Comparison of ENCODE assay signal across 16 cellular contexts in genomic region chr9:136361757-136362449, GRCh38. TPM values are rescaled to one million over a fixed set of nuclear protein-coding genes. Genes with fewer than 3 reads are reported as not detected.
A peak's percentile ranks its signal among the peaks of the same experiment; 100 is the strongest.
DNase-seq lines count a peak whose midpoint lies in the region; ATAC-seq and TF ChIP-seq lines count a peak whose summit lies in the region.
"Had no signal": no experiment of that assay in that cellular context is flagged by ENCODE, and none has a peak within 500 bp of the region (broad histone marks: within the 10 kb centered on the region; RNA-seq: fewer than 3 reads in every experiment).

No MANE protein-coding gene starts in this region.

- 89 to 95% (median 92%) methylated on average over 17 to 26 of the region's 26 CpGs for WGBS in spleen, 5 donors
- no CpG with 5 or more reads among the region's 26 CpGs for WGBS in mesendoderm (ENCODE audit: extremely low coverage, insufficient coverage, low lambda C conversion rate)

- intact Hi-C loops in activated B cell treated with CpG ODN at 0.5 μM for 24 hours (cut with micrococcal nuclease) = loop anchor here (2.0 to 5.0 kb wide), 4 partner anchors 19 to 177 kb away; partner anchors contain the start of genes GPSM1 and INPP5E
- intact Hi-C loops in spleen (cut with DNase I; ENCODE audit: low total_unique reads) = no loop called here

- no peak for TF ChIP-seq POLR2A in spleen (IDR thresholded peaks at IDR 0.05)

- H3K27me3 Mint-ChIP-seq in activated B cell treated with CpG ODN at 0.5 μM for 24 hours = no peaks in the 10 kb centered on the region
- H3K27me3 Mint-ChIP-seq: stimulated activated memory B cell treated with anti-CD40 and anti-IgM and Interleukin-4, amounts not matched to agents 10 μg/mL and 1 μg/mL and 100 μg/mL, for 72 hours had no signal

- H2BK5ac ChIP-seq in mesendoderm (ENCODE audit: low read length) = no peak overlapping the region

- CTCF ChIA-PET in activated B cell treated with CpG ODN at 0.5 μM for 24 hours (lab: Charles Lee) = no interaction called here
- CTCF ChIA-PET in HEK293T (lab: Yijun Ruan, JAX) = no interaction called here

- H3K4me3 ChIP-seq in right atrium auricular region = no peak overlapping the region
- no peak overlapping the region for H3K4me3 ChIP-seq in spleen
- no peak overlapping the region for H3K4me3 ChIP-seq in mesendoderm (ENCODE audit: low read length)

- no peaks in the 10 kb centered on the region for H3K9me3 ChIP-seq in right atrium auricular region
- no peaks in the 10 kb centered on the region for H3K9me3 ChIP-seq in spleen

- no peak overlapping the region for H3K23ac ChIP-seq in mesendoderm (ENCODE audit: low read length)

- peaks cover 0 to 41% of the 10 kb centered on the region in 2 donors for H3K4me1 ChIP-seq in right atrium auricular region
- peaks cover 5 to 64% (median 37%) of the 10 kb centered on the region in 6 donors for H3K4me1 ChIP-seq in spleen
- H3K4me1 ChIP-seq in mesendoderm (ENCODE audit: control insufficient read depth, low read depth, low read length) = peaks cover 2% of the 10 kb centered on the region

- H3K27me3 ChIP-seq in right atrium auricular region (no peaks in the 10 kb centered on the region), spleen (replicated peaks in 1 of 7) (peaks cover 0 to 9% (median 0%) of the 10 kb centered on the region in 7 donors), mesendoderm (ENCODE audit: insufficient read depth, low read length, poor library complexity) (no peaks in the 10 kb centered on the region)

- peak overlapping the region; percentile 53 for H3K27ac Mint-ChIP-seq in activated B cell treated with CpG ODN at 0.5 μM for 24 hours

- no peak overlapping the region for H4K8ac ChIP-seq in mesendoderm (ENCODE audit: low read depth, low read length)

- H3K36me3 Mint-ChIP-seq in activated B cell treated with CpG ODN at 0.5 μM for 24 hours (ENCODE audit: low read depth) = peaks cover 20% of the 10 kb centered on the region

- DNase-seq in EH (ENCODE audit: low read depth) = peak; percentile 43
- no peak for DNase-seq in activated B cell treated with CpG ODN at 0.5 μM for 24 hours
- DNase-seq in right atrium auricular region (ENCODE audit: low spot score) = no peak
- no peak for DNase-seq in spleen
- DNase-seq in mesendoderm = no peak
- no peak for DNase-seq in NCI-H226
- DNase-seq in NCI-H1092 treated with DMSO at 0.1 percent for 48 hours (lab: John Stamatoyannopoulos, UW) = no peak
- no peak for DNase-seq in HEK293T (ENCODE audit: extremely low spot score)
- DNase-seq: activated CD4-positive, CD25-positive, alpha-beta regulatory T cell; activated CD8-positive, alpha-beta memory T cell treated with anti-CD3 and anti-CD28 coated beads, Interleukin-2, amount 50 U/mL, for 4 hours; COR-L47; GDM1; NCI-H2227 treated with DMSO at 0.1 percent for 48 hours; stimulated activated CD4-positive, alpha-beta T cell treated with anti-CD3 and anti-CD28 coated beads, Interleukin-4, amount 100 ng/mL, for 4 hours had no signal

- H2BK15ac ChIP-seq in mesendoderm (replicated peaks; ENCODE audit: low read depth) = no peak overlapping the region

- H2AK5ac ChIP-seq in mesendoderm (ENCODE audit: low read length) = no peak overlapping the region

- no peak overlapping the region for H2BK120ac ChIP-seq in mesendoderm (ENCODE audit: low read depth, low read length)

- H3K36me3 ChIP-seq in right atrium auricular region = peaks cover 10% of the 10 kb centered on the region
- peaks cover 0 to 62% (median 13%) of the 10 kb centered on the region in 6 donors for H3K36me3 ChIP-seq in spleen
- H3K36me3 ChIP-seq in mesendoderm (ENCODE audit: control insufficient read depth, insufficient read depth, low read length) = no peaks in the 10 kb centered on the region

- peaks cover 3% of the 10 kb centered on the region for H3K79me1 ChIP-seq in mesendoderm (ENCODE audit: low read length)

- H3K27ac ChIP-seq in right atrium auricular region (peak overlapping the region; percentile 27 to 83), spleen (peak overlapping the region in 5 of 8 donors; percentile 54 to 99 (median 98)), mesendoderm (ENCODE audit: low read depth, low read length) (no peak overlapping the region)
- H3K27ac ChIP-seq: SK-N-MC had no signal

- H3K56ac ChIP-seq in mesendoderm (ENCODE audit: low read length) = no peak overlapping the region

- no peak overlapping the region for H3K18ac ChIP-seq in mesendoderm (ENCODE audit: low read length)

- H3K4me3 Mint-ChIP-seq in activated B cell treated with CpG ODN at 0.5 μM for 24 hours = no peak overlapping the region

- H3K4ac ChIP-seq in mesendoderm (ENCODE audit: low read depth, low read length) = no peak overlapping the region

- H4K5ac ChIP-seq in mesendoderm (ENCODE audit: low read length) = no peak overlapping the region

- no peak overlapping the region for H3K4me2 ChIP-seq in mesendoderm (ENCODE audit: low read length)

- POLR2A ChIA-PET in activated B cell treated with CpG ODN at 0.5 μM for 24 hours (lab: Charles Lee) = interaction anchor here (2.4 kb wide), 1 partner anchor 48 kb away, joined by 19 read pairs; the partner anchor contains the start of genes ENTR1 and PMPCA
- POLR2A ChIA-PET in HEK293T (lab: Yijun Ruan, JAX) = interaction anchor here (1.9 to 2.3 kb wide), 2 partner anchors 11 to 33 kb away, joined by 8 to 10 read pairs; partner anchors contain the start of gene CARD9

- no peaks in the 10 kb centered on the region for H3K79me2 ChIP-seq in mesendoderm (ENCODE audit: control insufficient read depth, insufficient read depth, low read length)

- no peak for ATAC-seq in activated B cell treated with CpG ODN at 0.5 μM for 24 hours (ENCODE audit: low read depth)
- ATAC-seq: stimulated activated memory B cell treated with anti-CD40 and anti-IgM and Interleukin-4, amounts not matched to agents 10 μg/mL and 1 μg/mL and 100 μg/mL, for 72 hours had no signal

- TF ChIP-seq CTCF in activated B cell treated with CpG ODN at 0.5 μM for 24 hours (IDR thresholded peaks at IDR 0.05) (no peak), right atrium auricular region (IDR thresholded peaks at IDR 0.05) (no peak), spleen (IDR thresholded peaks at IDR 0.05 in 8 of 11, conservative IDR thresholded peaks at IDR 0.05 in 3 of 11) (no peak)

- H3K9me3 Mint-ChIP-seq in activated B cell treated with CpG ODN at 0.5 μM for 24 hours = no peaks in the 10 kb centered on the region
- H3K9me3 Mint-ChIP-seq: stimulated activated memory B cell treated with anti-CD40 and anti-IgM and Interleukin-4, amounts not matched to agents 10 μg/mL and 1 μg/mL and 100 μg/mL, for 72 hours had no signal

- no peak overlapping the region for H3K9ac ChIP-seq in mesendoderm (ENCODE audit: low read length)

- H3K4me1 Mint-ChIP-seq in activated B cell treated with CpG ODN at 0.5 μM for 24 hours = peaks cover 9% of the 10 kb centered on the region

TF ChIP-seq in HEK293T, 16 proteins besides CTCF, POLR2A, EP300 and RAD21 (continues in another document):
- TF ChIP-seq FOXM1 (IDR thresholded peaks at IDR 0.05; ENCODE audit: borderline replicate concordance) (no peak), BHLHE40 (IDR thresholded peaks at IDR 0.05; ENCODE audit: borderline replicate concordance) (no peak), ZNF384 (IDR thresholded peaks at IDR 0.05) (no peak), PKNOX1 (IDR thresholded peaks at IDR 0.05) (no peak), FOXK2 (IDR thresholded peaks at IDR 0.05) (no peak), LEF1 (IDR thresholded peaks at IDR 0.05; ENCODE audit: borderline replicate concordance) (no peak), SP1 (IDR thresholded peaks at IDR 0.05) (no peak), HDGF (IDR thresholded peaks at IDR 0.05; ENCODE audit: borderline replicate concordance) (no peak), NFRKB (IDR thresholded peaks at IDR 0.05) (no peak), ARNT (IDR thresholded peaks at IDR 0.05) (no peak), L3MBTL2 (conservative IDR thresholded peaks at IDR 0.05) (no peak), FOXA1 (IDR thresholded peaks at IDR 0.05) (no peak), SUZ12 (IDR thresholded peaks at IDR 0.05) (no peak)

RNA-seq across cellular contexts. Expression of gene DNLZ, which starts 1.6 kb away (rescaled TPM):
- 27.1 and 28.9 TPM in 2 replicates for total RNA-seq in activated B cell treated with CpG ODN at 0.5 μM for 24 hours
- total RNA-seq in right atrium auricular region = 10 to 100 TPM; 15.4 to 36.6 TPM
- total RNA-seq in spleen = 10 to 100 TPM; 15.8 to 29.8 (median 22.7) TPM
- 10 to 100 TPM; 20.5 to 24.0 (median 22.0) TPM for polyA plus RNA-seq in spleen
- 18.9 TPM for polyA plus RNA-seq in mesendoderm (2013, experiment 1 of 2)
- polyA plus RNA-seq in mesendoderm (2013, experiment 2 of 2) = 19.7 TPM

RNA-seq across cellular contexts. Expression of gene CARD9, which starts 11.6 kb away (rescaled TPM):
- total RNA-seq in activated B cell treated with CpG ODN at 0.5 μM for 24 hours (0.83 and 0.89 TPM in 2 replicates), right atrium auricular region (1 to 10 TPM in 1 of 2 donors, under 1 TPM in 1; 0.15 to 1.1 TPM), spleen (10 to 100 TPM; 11.6 to 25.5 (median 19.5) TPM)
- polyA plus RNA-seq in spleen = 10 to 100 TPM in 2 of 3 donors, 1 to 10 TPM in 1; 5.7 to 17.3 (median 16.1) TPM
- 0.29 TPM for polyA plus RNA-seq in mesendoderm (2013, experiment 1 of 2)
- polyA plus RNA-seq in mesendoderm (2013, experiment 2 of 2) = 0.20 TPM

RNA-seq across cellular contexts. Expression of gene GPSM1, which starts 34.6 kb away (rescaled TPM):
- total RNA-seq in activated B cell treated with CpG ODN at 0.5 μM for 24 hours = 1.9 and 2.6 TPM in 2 replicates
- total RNA-seq in right atrium auricular region = 10 to 100 TPM; 39.4 to 44.5 TPM
- total RNA-seq in spleen = 10 to 100 TPM in 5 of 7 donors, 1 to 10 TPM in 2; 9.5 to 27.9 (median 14.3) TPM
- 10 to 100 TPM in 1 of 3 donors, 1 to 10 TPM in 2; 4.5 to 20.5 (median 9.3) TPM for polyA plus RNA-seq in spleen
- polyA plus RNA-seq in mesendoderm (2013, experiment 1 of 2) = 8.2 TPM
- polyA plus RNA-seq in mesendoderm (2013, experiment 2 of 2) = 8.6 TPM

RNA-seq across cellular contexts. Expression of gene SNAPC4, which starts 38.1 kb away (rescaled TPM):
- total RNA-seq in activated B cell treated with CpG ODN at 0.5 μM for 24 hours = 20.0 and 22.2 TPM in 2 replicates
- 1 to 10 TPM; 2.5 to 4.4 TPM for total RNA-seq in right atrium auricular region
- 10 to 100 TPM in 4 of 7 donors, 1 to 10 TPM in 3; 6.4 to 14.5 (median 10.3) TPM for total RNA-seq in spleen
- polyA plus RNA-seq in spleen = 10 to 100 TPM in 1 of 3 donors, 1 to 10 TPM in 2; 4.6 to 13.6 (median 9.4) TPM
- 12.5 TPM for polyA plus RNA-seq in mesendoderm (2013, experiment 1 of 2)
- polyA plus RNA-seq in mesendoderm (2013, experiment 2 of 2) = 12.5 TPM

RNA-seq across cellular contexts. Expression of gene ENTR1, which starts 48.5 kb away (rescaled TPM):
- total RNA-seq in activated B cell treated with CpG ODN at 0.5 μM for 24 hours (89.4 and 101 TPM in 2 replicates), right atrium auricular region (10 to 100 TPM; 10.3 to 17.6 TPM), spleen (10 to 100 TPM; 38.5 to 67.4 (median 58.7) TPM)
- 10 to 100 TPM; 45.6 to 78.5 (median 70.1) TPM for polyA plus RNA-seq in spleen
- polyA plus RNA-seq in mesendoderm (2013, experiment 1 of 2) = 83.3 TPM
- 82.0 TPM for polyA plus RNA-seq in mesendoderm (2013, experiment 2 of 2)
